Comparison of ENCODE assay signal across 1 cellular context in genomic region chr19:35436477-35437141, GRCh38.
TF ChIP-seq lines count a peak whose summit lies in the region.

No MANE protein-coding gene starts in this region.

TF ChIP-seq in WTC11, 78 proteins besides CTCF, POLR2A, EP300 and RAD21 (continued from another document):
- TF ChIP-seq, protein P1, sequence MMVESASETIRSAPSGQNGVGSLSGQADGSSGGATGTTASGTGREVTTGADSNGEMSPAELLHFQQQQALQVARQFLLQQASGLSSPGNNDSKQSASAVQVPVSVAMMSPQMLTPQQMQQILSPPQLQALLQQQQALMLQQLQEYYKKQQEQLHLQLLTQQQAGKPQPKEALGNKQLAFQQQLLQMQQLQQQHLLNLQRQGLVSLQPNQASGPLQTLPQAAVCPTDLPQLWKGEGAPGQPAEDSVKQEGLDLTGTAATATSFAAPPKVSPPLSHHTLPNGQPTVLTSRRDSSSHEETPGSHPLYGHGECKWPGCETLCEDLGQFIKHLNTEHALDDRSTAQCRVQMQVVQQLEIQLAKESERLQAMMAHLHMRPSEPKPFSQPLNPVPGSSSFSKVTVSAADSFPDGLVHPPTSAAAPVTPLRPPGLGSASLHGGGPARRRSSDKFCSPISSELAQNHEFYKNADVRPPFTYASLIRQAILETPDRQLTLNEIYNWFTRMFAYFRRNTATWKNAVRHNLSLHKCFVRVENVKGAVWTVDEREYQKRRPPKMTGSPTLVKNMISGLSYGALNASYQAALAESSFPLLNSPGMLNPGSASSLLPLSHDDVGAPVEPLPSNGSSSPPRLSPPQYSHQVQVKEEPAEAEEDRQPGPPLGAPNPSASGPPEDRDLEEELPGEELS (CRISPR knock-in tag; IDR thresholded peaks at IDR 0.05): no peak
- TF ChIP-seq, protein P2, sequence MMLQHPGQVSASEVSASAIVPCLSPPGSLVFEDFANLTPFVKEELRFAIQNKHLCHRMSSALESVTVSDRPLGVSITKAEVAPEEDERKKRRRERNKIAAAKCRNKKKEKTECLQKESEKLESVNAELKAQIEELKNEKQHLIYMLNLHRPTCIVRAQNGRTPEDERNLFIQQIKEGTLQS (CRISPR knock-in tag; conservative IDR thresholded peaks at IDR 0.05): no peak
- TF ChIP-seq SMAD3 (CRISPR knock-in tag; IDR thresholded peaks at IDR 0.05; ENCODE audit: borderline replicate concordance): no peak
- TF ChIP-seq ZNF121 (CRISPR knock-in tag; IDR thresholded peaks at IDR 0.05): no peak
TF ChIP-seq in WTC11: peak in this region for 0.
